18 cellular contexts compared by ENCODE assay signal in genomic region chr2:6081955-6082354, GRCh38.
"Had no signal": no experiment of that assay in that cellular context is flagged by ENCODE, and none has a peak within 500 bp of the region (broad histone marks: within the 10 kb centered on the region; RNA-seq: fewer than 3 reads in every experiment).

No MANE protein-coding gene starts in this region.

- H3K9me3 ChIP-seq: adrenal gland had no signal

- H3K4me3 ChIP-seq: adrenal gland, spleen, tibial artery had no signal

- FAIRE-seq: endothelial cell of umbilical vein had no signal

- H3K4me1 Mint-ChIP-seq: activated T-helper 17 cell treated with anti-CD3 and anti-CD28 coated beads, Interleukin-2, amount 50 U/mL, for 72 hours; WTC11 had no signal

- H3K36me3 Mint-ChIP-seq: activated naive CD8-positive, alpha-beta T cell had no signal

- H3K36me3 ChIP-seq: adrenal gland, spleen, tibial artery had no signal

- H3K4me1 ChIP-seq: adrenal gland, spleen, tibial artery had no signal

- H3K27ac ChIP-seq: adrenal gland, spleen, tibial artery had no signal

- H3K4me3 Mint-ChIP-seq: activated naive CD8-positive, alpha-beta T cell; activated T-cell treated with anti-CD3 and anti-CD28 coated beads, Interleukin-2, amount 50 U/mL, for 24 hours; activated T-helper 17 cell treated with anti-CD3 and anti-CD28 coated beads, Interleukin-2, amount 50 U/mL, for 72 hours; dendritic cell treated with granulocyte-macrophage colony-stimulating factor and Interleukin-4, amounts not matched to agents 40 ng/mL and 50 ng/mL, for 4 days; nephron; WTC11 had no signal

- DNase-seq: activated naive CD4-positive, alpha-beta T cell; activated T-cell treated with anti-CD3 and anti-CD28 coated beads, Interleukin-2, amount 50 U/mL, for 24 hours; adrenal gland; effector memory CD4-positive, alpha-beta T cell; kidney glomerular epithelial cell; left ventricle myocardium superior; spleen; stimulated activated CD4-positive, alpha-beta T cell treated with anti-CD3 and anti-CD28 coated beads, Interleukin-4, amount 100 ng/mL, for 4 hours; stimulated activated naive CD8-positive, alpha-beta T cell treated with anti-CD3 and anti-CD28 coated beads, Interleukin-15, Interleukin-2, amounts not matched to agents 100 U/mL and 50 U/mL, for 24 hours; T-helper 1 cell; tibial artery had no signal

- H3K27me3 Mint-ChIP-seq: activated T-cell treated with anti-CD3 and anti-CD28 coated beads, Interleukin-2, amount 50 U/mL, for 24 hours; activated T-helper 17 cell treated with anti-CD3 and anti-CD28 coated beads, Interleukin-2, amount 50 U/mL, for 72 hours; dendritic cell treated with granulocyte-macrophage colony-stimulating factor and Interleukin-4, amounts not matched to agents 40 ng/mL and 50 ng/mL, for 4 days had no signal

- H3K27ac Mint-ChIP-seq: activated naive CD8-positive, alpha-beta T cell; activated T-cell treated with anti-CD3 and anti-CD28 coated beads, Interleukin-2, amount 50 U/mL, for 24 hours; activated T-helper 17 cell treated with anti-CD3 and anti-CD28 coated beads, Interleukin-2, amount 50 U/mL, for 72 hours; dendritic cell treated with granulocyte-macrophage colony-stimulating factor and Interleukin-4, amounts not matched to agents 40 ng/mL and 50 ng/mL, for 4 days; nephron; progenitor cell of endocrine pancreas; WTC11 had no signal

- H3K27me3 ChIP-seq: adrenal gland, spleen, tibial artery had no signal
